14 cellular contexts compared by ENCODE assay signal in genomic region chr2:221200184-221200839, GRCh38.
"Had no signal": no experiment of that assay in that cellular context is flagged by ENCODE, and none has a peak within 500 bp of the region (broad histone marks: within the 10 kb centered on the region; RNA-seq: fewer than 3 reads in every experiment).

No MANE protein-coding gene starts in this region.

- H3K9me3 ChIP-seq: gastrocnemius medialis, heart right ventricle, pancreas, thoracic aorta had no signal

- H3K27me3 ChIP-seq: gastrocnemius medialis, heart right ventricle, pancreas had no signal

- H3K4me1 ChIP-seq: gastrocnemius medialis, heart right ventricle, pancreas had no signal

- H3K36me3 ChIP-seq: gastrocnemius medialis, heart right ventricle, pancreas, thoracic aorta had no signal

- ATAC-seq: activated CD8-positive, alpha-beta T cell treated with anti-CD3 and anti-CD28 coated beads for 36 hours; activated T-cell treated with anti-CD3 and anti-CD28 coated beads, Interleukin-2, amount 50 U/mL, for 4 hours; gastrocnemius medialis; heart right ventricle; left colon; pancreas had no signal

- H3K27ac ChIP-seq: epithelial cell of prostate, gastrocnemius medialis, heart right ventricle, pancreas, thoracic aorta had no signal

- H3K4me3 ChIP-seq: gastrocnemius medialis, heart right ventricle, lung, pancreas, thoracic aorta had no signal

- DNase-seq: activated CD4-positive, alpha-beta T cell treated with anti-CD3 and anti-CD28 coated beads for 4 hours; activated CD8-positive, alpha-beta T cell treated with anti-CD3 and anti-CD28 coated beads for 36 hours; activated effector memory CD4-positive, alpha-beta T cell treated with Interleukin-2 at 50 U/mL for 16 hours; activated naive CD4-positive, alpha-beta T cell treated with anti-CD3 and anti-CD28 coated beads, Interleukin-2, amount 50 U/mL, for 16 hours; activated T-cell treated with anti-CD3 and anti-CD28 coated beads, Interleukin-2, amount 50 U/mL, for 4 hours; dermis blood vessel endothelial cell; gastrocnemius medialis; heart right ventricle; left colon; pancreas; stimulated activated CD4-positive, alpha-beta T cell treated with anti-CD3 and anti-CD28 coated beads, Interleukin-1b, Interleukin-23, amount 100 ng/mL, for 48 hours had no signal
